In genomic region chr16:86895609-86896008, GRCh38 we compare ENCODE assay signal across 18 cellular contexts.
DNase-seq lines count a peak whose midpoint lies in the region; ATAC-seq, FAIRE-seq and TF ChIP-seq lines count a peak whose summit lies in the region.
"Had no signal": no experiment of that assay in that cellular context is flagged by ENCODE, and none has a peak within 500 bp of the region (broad histone marks: within the 10 kb centered on the region; RNA-seq: fewer than 3 reads in every experiment).

No MANE protein-coding gene starts in this region.

- H3K4me3 ChIP-seq in HepG2 (replicated peaks in 1 of 3; ENCODE audit: insufficient read depth in 1 of 3, low read depth in 2 of 3, low read length in 3 of 3) (no peak overlapping the region), right lobe of liver (no peak overlapping the region), endothelial cell of umbilical vein (replicated peaks in 1 of 3; ENCODE audit: insufficient read depth in 1 of 3, low read depth in 1 of 3, low read length in 3 of 3) (no peak overlapping the region)
- H3K4me3 ChIP-seq: BLaER1, HAP-1 had no signal

- H2AFZ ChIP-seq in HepG2 (ENCODE audit: low read length) (no peak overlapping the region), endothelial cell of umbilical vein (ENCODE audit: low read depth, low read length) (peak overlapping the region; percentile 59)

- dilution Hi-C loops in endothelial cell of umbilical vein (cut with MboI; ENCODE audit: extremely low pct_ligation_motif_present, low sequenced_read_pairs), result no loop called here

- no peaks in the 10 kb centered on the region for H3K9me1 ChIP-seq in endothelial cell of umbilical vein (replicated peaks; ENCODE audit: control insufficient read depth, extremely low read depth, insufficient read depth, low read length)

- peaks cover 6 to 65% of the 10 kb centered on the region in 2 experiments for H3K27me3 ChIP-seq in HepG2 (ENCODE audit: control insufficient read depth in 1 of 2, insufficient read depth in 2 of 2, low read length in 2 of 2)
- H3K27me3 ChIP-seq in right lobe of liver, result no peaks in the 10 kb centered on the region
- no peaks in the 10 kb centered on the region for H3K27me3 ChIP-seq in endothelial cell of umbilical vein (ENCODE audit: control insufficient read depth in 2 of 2, insufficient read depth in 2 of 2, low read length in 2 of 2)
- H3K27me3 ChIP-seq: BLaER1 had no signal

- no peak overlapping the region for H3K9ac ChIP-seq in HepG2 (ENCODE audit: insufficient read depth, low read depth, low read length)
- H3K9ac ChIP-seq in endothelial cell of umbilical vein (replicated peaks; ENCODE audit: extremely low read depth, insufficient read depth, low read length), result no peak overlapping the region
- H3K9ac ChIP-seq: BLaER1 had no signal

- H3K27me3 Mint-ChIP-seq in nephron progenitor cell (ENCODE audit: low read depth, poor library complexity), result peaks cover 29% of the 10 kb centered on the region

- POLR2A ChIA-PET in HepG2 (lab: Yijun Ruan, JAX) (no interaction called here), endothelial cell of umbilical vein (lab: Charles Lee) (no interaction called here)

- H3K4me2 ChIP-seq in HepG2 (ENCODE audit: low read depth, low read length), result no peak overlapping the region
- no peak overlapping the region for H3K4me2 ChIP-seq in endothelial cell of umbilical vein (ENCODE audit: insufficient read depth, low read length)
- H3K4me2 ChIP-seq: BLaER1 had no signal

- peaks cover 72% of the 10 kb centered on the region for H3K4me1 Mint-ChIP-seq in nephron progenitor cell
- H3K4me1 Mint-ChIP-seq: CD8-positive, alpha-beta memory T cell; IgD-negative memory B cell had no signal

- in situ Hi-C loops in HepG2 (cut with HindIII; ENCODE audit: extremely low pct_ligation_motif_present, low pct_unique_long_range_greater_than_20kb), result no loop called here

- intact Hi-C loops in HepG2 (cut with micrococcal nuclease; ENCODE audit: unreplicated experiment) (no loop called here), right lobe of liver (cut with DNase I) (no loop called here), endothelial cell of umbilical vein (cut with micrococcal nuclease) (no loop called here)

- TF ChIP-seq EP300 in HepG2 (IDR thresholded peaks at IDR 0.05; ENCODE audit: low read depth in 2 of 2, low read length in 2 of 2) (no peak), HepG2 (CRISPR knock-in tag; IDR thresholded peaks at IDR 0.05; ENCODE audit: borderline replicate concordance) (no peak)

- no peak for TF ChIP-seq POLR2A in HepG2 (IDR thresholded peaks at IDR 0.05; ENCODE audit: insufficient read depth in 1 of 2, low read depth in 2 of 2, low read length in 2 of 2)
- no peak for TF ChIP-seq POLR2A in right lobe of liver (IDR thresholded peaks at IDR 0.05)
- no peak for TF ChIP-seq POLR2A in endothelial cell of umbilical vein (IDR thresholded peaks at IDR 0.05; ENCODE audit: low read depth, low read length)

- BruUV-seq in HepG2 (replicated peaks; lab: Mats Ljungman, UMichigan), result no TSS peak
- no TSS peak for BruUV-seq in endothelial cell of umbilical vein (replicated peaks; lab: Mats Ljungman, UMichigan)

- peaks cover 9% of the 10 kb centered on the region for H3K9me3 Mint-ChIP-seq in nephron progenitor cell
- H3K9me3 Mint-ChIP-seq: CD8-positive, alpha-beta memory T cell; IgD-negative memory B cell had no signal

- ATAC-seq in HepG2 (no peak), right lobe of liver (no peak), HG03280 (IDR thresholded peaks at IDR 0.05; ENCODE audit: unreplicated experiment) (no peak), HG02981 (IDR thresholded peaks at IDR 0.05; ENCODE audit: unreplicated experiment) (no peak), GM18498 (IDR thresholded peaks at IDR 0.05; ENCODE audit: unreplicated experiment) (no peak)

- H3K79me2 ChIP-seq in HepG2 (ENCODE audit: insufficient read depth, low read length) (no peaks in the 10 kb centered on the region), endothelial cell of umbilical vein (ENCODE audit: control insufficient read depth, insufficient read depth, low read length) (no peaks in the 10 kb centered on the region)

- 7% methylated on average over 11 of the region's 11 CpGs for WGBS in HepG2 (ENCODE audit: low lambda C conversion rate)
- WGBS in right lobe of liver (ENCODE audit: insufficient coverage, low coverage, low lambda C conversion rate, missing lambda C conversion rate), result 31% methylated on average over 11 of the region's 11 CpGs

- TF ChIP-seq CTCF in HepG2 (CRISPR knock-in tag; IDR thresholded peaks at IDR 0.05), result no peak
- TF ChIP-seq CTCF in right lobe of liver (IDR thresholded peaks at IDR 0.05), result no peak
- no peak for TF ChIP-seq CTCF in endothelial cell of umbilical vein (IDR thresholded peaks at IDR 0.05; ENCODE audit: extremely low read depth in 1 of 2, insufficient read depth in 1 of 2, low read depth in 1 of 2, low read length in 2 of 2)
- no peak for TF ChIP-seq CTCF in nephron progenitor cell (IDR thresholded peaks at IDR 0.05)

- CTCF ChIA-PET in HepG2 (lab: Yijun Ruan, JAX; ENCODE audit: low intra/inter-chr PET ratio, low total read pairs), result no interaction called here
- CTCF ChIA-PET in endothelial cell of umbilical vein (lab: Charles Lee), result interaction anchor here (0.7 to 1.8 kb wide), 5 partner anchors 122 to 402 kb away, joined by 3 to 10 read pairs (median 3); no protein-coding TSS in a partner anchor

- no peaks in the 10 kb centered on the region for H3K36me3 Mint-ChIP-seq in nephron progenitor cell (ENCODE audit: low read depth)
- H3K36me3 Mint-ChIP-seq: CD8-positive, alpha-beta memory T cell had no signal

- no peaks in the 10 kb centered on the region for H3K9me3 ChIP-seq in HepG2 (ENCODE audit: low read length)
- no peaks in the 10 kb centered on the region for H3K9me3 ChIP-seq in right lobe of liver
- H3K9me3 ChIP-seq in endothelial cell of umbilical vein (replicated peaks; ENCODE audit: control insufficient read depth, insufficient read depth, low read length), result no peaks in the 10 kb centered on the region
- H3K9me3 ChIP-seq: BLaER1, Caco-2, HAP-1 had no signal

- no peak overlapping the region for H3K27ac ChIP-seq in HepG2 (ENCODE audit: extremely low read length, insufficient read depth, low read length)
- H3K27ac ChIP-seq in right lobe of liver, result no peak overlapping the region
- H3K27ac ChIP-seq in endothelial cell of umbilical vein (ENCODE audit: insufficient read depth, low read depth, low read length), result no peak overlapping the region
- H3K27ac ChIP-seq: BLaER1, HL-60 had no signal

- no peaks in the 10 kb centered on the region for H3K4me1 ChIP-seq in HepG2 (ENCODE audit: insufficient read depth, low read length)
- no peaks in the 10 kb centered on the region for H3K4me1 ChIP-seq in right lobe of liver
- peaks cover 17% of the 10 kb centered on the region for H3K4me1 ChIP-seq in endothelial cell of umbilical vein (ENCODE audit: control insufficient read depth, extremely low read depth, insufficient read depth, low read length)
- H3K4me1 ChIP-seq: BLaER1, Caco-2, HAP-1 had no signal

- DNase-seq in HepG2 (ENCODE audit: low spot score) (no peak), right lobe of liver (no peak), endothelial cell of umbilical vein (ENCODE audit: low read depth, low spot score) (peak; percentile 46), nephron progenitor cell (no peak), OCI-M1 (lab: John Stamatoyannopoulos, UW) (no peak)
- DNase-seq: 8988T; AML-193; Caco-2; CD8-positive, alpha-beta memory T cell; DND-41; GDM1 had no signal

- FAIRE-seq in HepG2 (lab: Jason Lieb, UNC), result no peak
- peak; percentile 67 for FAIRE-seq in endothelial cell of umbilical vein (lab: Jason Lieb, UNC)

- H4K20me1 ChIP-seq in HepG2 (ENCODE audit: insufficient read depth, low read length), result no peaks in the 10 kb centered on the region
- H4K20me1 ChIP-seq in endothelial cell of umbilical vein (replicated peaks; ENCODE audit: control insufficient read depth, extremely low read depth, insufficient read depth, low read length), result no peaks in the 10 kb centered on the region
- H4K20me1 ChIP-seq: BLaER1 had no signal

- peak overlapping the region; percentile 60 for H3K27ac Mint-ChIP-seq in nephron progenitor cell
- H3K27ac Mint-ChIP-seq: CD8-positive, alpha-beta memory T cell; IgD-negative memory B cell had no signal

- TF ChIP-seq RAD21 in HepG2 (CRISPR knock-in tag; IDR thresholded peaks at IDR 0.05), result no peak

- H3K36me3 ChIP-seq in HepG2 (replicated peaks in 1 of 2; ENCODE audit: control insufficient read depth in 1 of 2, insufficient read depth in 2 of 2, low read length in 2 of 2), result no peaks in the 10 kb centered on the region
- H3K36me3 ChIP-seq in right lobe of liver, result no peaks in the 10 kb centered on the region
- H3K36me3 ChIP-seq in endothelial cell of umbilical vein (ENCODE audit: control insufficient read depth in 2 of 2, extremely low read depth in 1 of 2, insufficient read depth in 2 of 2, low read length in 2 of 2), result no peaks in the 10 kb centered on the region
- H3K36me3 ChIP-seq: BLaER1, HAP-1 had no signal

- H3K4me3 Mint-ChIP-seq in nephron progenitor cell, result no peak overlapping the region
- H3K4me3 Mint-ChIP-seq: CD8-positive, alpha-beta memory T cell; IgD-negative memory B cell had no signal

TF ChIP-seq in HepG2, 621 proteins besides CTCF, POLR2A, EP300 and RAD21 (continues in another document):
- TF ChIP-seq ZNF251 (CRISPR knock-in tag; IDR thresholded peaks at IDR 0.05) (no peak), DR1 (CRISPR knock-in tag; IDR thresholded peaks at IDR 0.05) (no peak), GABPA (IDR thresholded peaks at IDR 0.05; ENCODE audit: low read depth, low read length) (no peak), GABPA (CRISPR knock-in tag; IDR thresholded peaks at IDR 0.05; ENCODE audit: low read depth) (no peak)

TF ChIP-seq in endothelial cell of umbilical vein, 7 proteins besides CTCF, POLR2A, EP300 and RAD21:
- no peak for TF ChIP-seq MYC (IDR thresholded peaks at IDR 0.05; ENCODE audit: low read depth, low read length)
- no peak for TF ChIP-seq GATA2 (IDR thresholded peaks at IDR 0.05; ENCODE audit: insufficient read depth, insufficient read length, low read depth, low read length)
- no peak for TF ChIP-seq MAX (IDR thresholded peaks at IDR 0.05; ENCODE audit: insufficient read depth, insufficient read length)
- no peak for TF ChIP-seq EZH2 (IDR thresholded peaks at IDR 0.05; ENCODE audit: borderline replicate concordance, low read depth, low read length, severe bottlenecking)
- no peak for TF ChIP-seq JUN (IDR thresholded peaks at IDR 0.05; ENCODE audit: borderline replicate concordance, insufficient read depth, insufficient read length, low read depth)
- no peak for TF ChIP-seq POLR2AphosphoS5 (IDR thresholded peaks at IDR 0.05; ENCODE audit: insufficient read depth, low read depth, low read length)
- TF ChIP-seq FOS (IDR thresholded peaks at IDR 0.05; ENCODE audit: borderline replicate concordance, insufficient read depth, low read length), result no peak
